ENCODE assay signal across 8 cellular contexts in the genomic region with DNA sequence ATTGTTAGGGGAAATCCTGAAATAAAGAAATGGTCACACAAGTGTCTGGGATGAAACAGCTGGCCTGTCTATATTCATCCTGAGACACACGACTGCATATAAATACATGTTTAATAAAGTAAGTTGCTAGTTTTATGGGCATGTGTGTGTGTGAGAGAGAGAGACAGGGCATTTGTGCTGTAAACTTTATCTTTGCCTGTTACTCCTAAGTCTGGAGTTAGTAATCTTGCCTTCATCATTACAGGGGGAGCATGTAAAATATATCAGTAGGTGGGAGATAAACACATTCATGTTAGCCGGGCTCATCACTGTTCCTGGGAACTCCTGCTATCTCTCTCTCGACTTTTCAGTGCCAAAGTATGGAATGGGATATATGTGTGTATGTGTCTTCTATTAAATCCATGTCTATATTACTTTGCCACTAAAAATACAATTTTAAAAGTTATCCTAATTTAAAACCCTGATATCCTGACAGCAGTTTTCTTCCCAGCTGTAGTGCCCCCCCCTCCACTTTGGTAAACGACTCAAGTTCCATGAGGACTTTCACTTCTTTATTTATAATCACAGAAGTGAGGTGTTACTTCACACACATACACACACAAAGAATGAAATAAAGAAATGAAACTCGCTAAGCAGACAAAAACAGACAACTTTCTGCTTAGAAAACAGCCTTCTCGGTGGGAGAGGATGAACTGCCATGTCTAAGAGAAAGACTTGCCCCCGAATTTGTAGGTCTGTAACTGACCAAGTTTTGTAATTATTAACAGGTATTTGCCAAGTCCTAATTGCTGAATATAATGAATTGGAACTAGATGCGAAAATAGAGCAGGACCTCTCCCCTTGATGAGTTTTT. TPM values are rescaled to one million over a fixed set of nuclear protein-coding genes. Genes with fewer than 3 reads are reported as not detected.
A peak's percentile ranks its signal among the peaks of the same experiment; 100 is the strongest.
DNase-seq lines count a peak whose midpoint lies in the region; ATAC-seq, FAIRE-seq and TF ChIP-seq lines count a peak whose summit lies in the region.

No MANE protein-coding gene starts in this region.

- H3K27ac ChIP-seq in astrocyte (ENCODE audit: low read depth, low read length) (peak overlapping the region; percentile 99), neural progenitor cell (no peak overlapping the region)

- DNase-seq in astrocyte (ENCODE audit: low read depth) (no peak), neural progenitor cell (ENCODE audit: low spot score) (no peak), H54 (ENCODE audit: insufficient read length, low spot score) (no peak), cerebellum (ENCODE audit: low spot score) (no peak), progenitor cell of endocrine pancreas (ENCODE audit: low spot score, unreplicated experiment) (no peak)

- H3K4me3 Mint-ChIP-seq in astrocyte (ENCODE audit: unreplicated experiment) = no peak overlapping the region
- H3K4me3 Mint-ChIP-seq in neural progenitor cell = no peak overlapping the region
- H3K4me3 Mint-ChIP-seq in progenitor cell of endocrine pancreas (ENCODE audit: low read depth) = no peak overlapping the region

- H3K4me2 ChIP-seq in astrocyte (ENCODE audit: low read length) (peak overlapping the region; percentile 98), neural progenitor cell (peak overlapping the region; percentile 96)

- TF ChIP-seq CTCF in astrocyte (IDR thresholded peaks at IDR 0.05; ENCODE audit: insufficient read depth, low read depth, low read length) (no peak), neural progenitor cell (IDR thresholded peaks at IDR 0.05) (no peak), progenitor cell of endocrine pancreas (IDR thresholded peaks at IDR 0.05; ENCODE audit: unreplicated experiment) (no peak)

- H3K27me3 ChIP-seq in astrocyte (ENCODE audit: insufficient read depth, low read length) (peaks cover 16% of the 10 kb centered on the region), neural progenitor cell (no peaks in the 10 kb centered on the region)

- H2AFZ ChIP-seq in astrocyte (ENCODE audit: low read depth, low read length) = no peak overlapping the region
- no peak overlapping the region for H2AFZ ChIP-seq in neural progenitor cell (replicated peaks)

- H3K9ac ChIP-seq in astrocyte (ENCODE audit: low read length) (peak overlapping the region; percentile 98), neural progenitor cell (peak overlapping the region; percentile 62)

- ATAC-seq in GM19324 (IDR thresholded peaks at IDR 0.05; ENCODE audit: low FRiP score, unreplicated experiment) (peak; percentile 51), HG03097 (IDR thresholded peaks at IDR 0.05; ENCODE audit: low FRiP score, unreplicated experiment) (peak; percentile 64), HG03196 (IDR thresholded peaks at IDR 0.05; ENCODE audit: unreplicated experiment) (no peak)

- H3K27me3 Mint-ChIP-seq in astrocyte (ENCODE audit: low read depth, unreplicated experiment) = peaks cover 2% of the 10 kb centered on the region
- H3K27me3 Mint-ChIP-seq in neural progenitor cell (ENCODE audit: insufficient read depth, low read depth) = peaks cover 3% of the 10 kb centered on the region
- H3K27me3 Mint-ChIP-seq in progenitor cell of endocrine pancreas = peaks cover 46% of the 10 kb centered on the region

- FAIRE-seq in astrocyte (lab: Jason Lieb, UNC) = no peak
- no peak for FAIRE-seq in H54 (lab: Jason Lieb, UNC)

- peaks cover 64% of the 10 kb centered on the region for H3F3A ChIP-seq in neural progenitor cell (ENCODE audit: low read depth)

- H3K4me1 ChIP-seq in astrocyte (ENCODE audit: insufficient read depth, low read length) (peaks cover 42% of the 10 kb centered on the region), neural progenitor cell (peaks cover 36% of the 10 kb centered on the region)

- H3K9me3 Mint-ChIP-seq in astrocyte (ENCODE audit: unreplicated experiment) (peaks cover 2% of the 10 kb centered on the region), neural progenitor cell (peaks cover 2% of the 10 kb centered on the region), progenitor cell of endocrine pancreas (ENCODE audit: low read depth) (no peaks in the 10 kb centered on the region)

- H3K4me3 ChIP-seq in astrocyte (ENCODE audit: insufficient read depth, low read depth, low read length) (peak overlapping the region; percentile 86), neural progenitor cell (peak overlapping the region; percentile 75)

- peaks cover 5% of the 10 kb centered on the region for H4K20me1 ChIP-seq in astrocyte (ENCODE audit: insufficient read depth, low read length)
- peaks cover 11% of the 10 kb centered on the region for H4K20me1 ChIP-seq in neural progenitor cell (ENCODE audit: low read depth)

- H3K36me3 ChIP-seq in astrocyte (ENCODE audit: insufficient read depth, low read length) (no peaks in the 10 kb centered on the region), neural progenitor cell (no peaks in the 10 kb centered on the region)

- H3K79me2 ChIP-seq in astrocyte (ENCODE audit: insufficient read depth, low read length) = peaks cover 32% of the 10 kb centered on the region
- H3K79me2 ChIP-seq in neural progenitor cell (ENCODE audit: low read depth) = peaks cover 61% of the 10 kb centered on the region

- no peak for TF ChIP-seq POLR2A in H54 (IDR thresholded peaks at IDR 0.05; ENCODE audit: low read depth, low read length)

- H3K9me3 ChIP-seq in astrocyte (ENCODE audit: insufficient read depth, low read depth, low read length) = no peaks in the 10 kb centered on the region
- H3K9me3 ChIP-seq in neural progenitor cell (ENCODE audit: low read depth) = no peaks in the 10 kb centered on the region

- H3K4me1 Mint-ChIP-seq in astrocyte (ENCODE audit: low read depth, unreplicated experiment) (peaks cover 18% of the 10 kb centered on the region), neural progenitor cell (peaks cover 45% of the 10 kb centered on the region), progenitor cell of endocrine pancreas (ENCODE audit: low read depth) (peaks cover 12% of the 10 kb centered on the region)

- no peak overlapping the region for H3K27ac Mint-ChIP-seq in astrocyte (ENCODE audit: unreplicated experiment)
- H3K27ac Mint-ChIP-seq in neural progenitor cell = no peak overlapping the region
- no peak overlapping the region for H3K27ac Mint-ChIP-seq in progenitor cell of endocrine pancreas

- peaks cover 4% of the 10 kb centered on the region for H3K36me3 Mint-ChIP-seq in astrocyte (ENCODE audit: low read depth, unreplicated experiment)
- H3K36me3 Mint-ChIP-seq in neural progenitor cell = peaks cover 8% of the 10 kb centered on the region
- H3K36me3 Mint-ChIP-seq in progenitor cell of endocrine pancreas (ENCODE audit: insufficient read depth) = no peaks in the 10 kb centered on the region

RNA-seq across cellular contexts. Expression of gene ZEB2, which starts 0.9 kb away (rescaled TPM):
- 84.9 and 90.9 TPM in 2 replicates for total RNA-seq in astrocyte
- total RNA-seq in neural progenitor cell (ENCODE audit: low replicate concordance) = 72.9 and 106 TPM in 2 replicates
- total RNA-seq in cerebellum = 107 TPM
- total RNA-seq in progenitor cell of endocrine pancreas = 0.07 and 0.49 TPM in 2 replicates

Comparison
In these comparisons a context has a peak if more than half of its experiments do, and no peak if none do; other contexts are left out.
1. RNA of gene ZEB2, which starts 0.9 kb away (total RNA-seq): 107 TPM in cerebellum (single experiment), 72.9 to 106 TPM in neural progenitor cell and 84.9 to 90.9 TPM in astrocyte; 0.07 to 0.49 TPM in progenitor cell of endocrine pancreas; every median in the first group is over 10 times any median in the second.